Comparison of ENCODE assay signal across 8 cellular contexts in the genomic region with DNA sequence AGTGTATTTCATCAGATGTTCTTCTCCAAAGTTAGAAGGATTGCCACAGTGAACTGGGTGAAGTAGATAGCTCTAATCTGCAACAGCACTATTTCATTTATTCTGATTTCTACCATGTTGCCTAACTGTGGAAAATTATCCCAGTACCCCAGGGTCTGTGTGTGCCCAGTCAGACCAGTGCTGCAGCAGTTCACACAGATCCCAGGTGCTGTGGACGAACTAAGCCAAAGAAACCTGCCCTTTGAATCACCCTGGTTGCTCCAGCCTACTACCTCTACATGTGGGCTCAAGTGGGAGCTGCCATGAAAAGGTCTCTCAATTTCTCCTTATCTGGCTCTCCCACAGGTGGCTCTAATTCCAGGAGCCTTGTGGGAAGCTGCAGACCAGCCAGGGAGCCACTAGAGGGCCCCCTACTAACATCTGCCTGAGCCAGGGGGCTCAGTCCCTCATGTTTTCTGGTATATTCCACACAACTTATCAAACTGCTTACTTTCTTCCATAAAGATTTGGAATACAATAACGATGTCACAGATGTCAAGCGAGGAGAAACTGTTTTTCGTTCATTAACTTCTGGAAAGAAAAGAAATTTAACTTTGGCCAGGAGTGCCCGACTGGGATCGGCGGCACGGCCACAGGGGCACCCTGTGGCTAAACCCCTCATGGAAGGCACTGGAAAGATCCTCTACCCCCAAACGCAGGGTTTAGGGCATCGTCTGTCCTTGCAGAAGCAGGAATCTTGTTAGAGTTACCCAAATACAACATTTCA. TPM values are rescaled to one million over a fixed set of nuclear protein-coding genes. Genes with fewer than 3 reads are reported as not detected.
DNase-seq lines count a peak whose midpoint lies in the region; ATAC-seq, FAIRE-seq and TF ChIP-seq lines count a peak whose summit lies in the region.

No MANE protein-coding gene starts in this region.

- H3K27ac Mint-ChIP-seq in CD14-positive monocyte, result peak overlapping the region in 4 of 7 donors; percentile 24 to 85 (median 68)
- H3K27ac Mint-ChIP-seq in WTC11, result no peak overlapping the region
- no peak overlapping the region for H3K27ac Mint-ChIP-seq in endodermal cell
- H3K27ac Mint-ChIP-seq in naive thymus-derived CD4-positive, alpha-beta T cell, result peak overlapping the region in 5 of 9 donors; percentile 19 to 64 (median 32)

- H3K27me3 Mint-ChIP-seq in CD14-positive monocyte (ENCODE audit: low read depth in 3 of 3) (peaks cover 0 to 6% (median 4%) of the 10 kb centered on the region in 3 donors), WTC11 (ENCODE audit: low read depth) (no peaks in the 10 kb centered on the region; the same call in 1 of the 2 replicates), endodermal cell (ENCODE audit: insufficient read depth) (peaks cover 4% of the 10 kb centered on the region)
- H3K27me3 Mint-ChIP-seq in naive thymus-derived CD4-positive, alpha-beta T cell, result peaks cover 0 to 15% (median 0%) of the 10 kb centered on the region in 5 donors

- POLR2A ChIA-PET in WTC11 (lab: Charles Lee), result no interaction called here
- POLR2A ChIA-PET in naive thymus-derived CD4-positive, alpha-beta T cell (lab: Charles Lee), result interaction anchor here (1.3 kb wide), 1 partner anchor 54 kb away, joined by 4 read pairs; no protein-coding TSS in a partner anchor

- peak; percentile 95 for FAIRE-seq in GM19239 (lab: Jason Lieb, UNC)

- no peak overlapping the region for H3K9ac ChIP-seq in endodermal cell (ENCODE audit: extremely low read depth, low read length, poor library complexity, severe bottlenecking)

- H3K27me3 ChIP-seq in endodermal cell (ENCODE audit: control insufficient read depth, insufficient read depth, low read length, poor library complexity, severe bottlenecking), result peaks cover 6% of the 10 kb centered on the region
- H3K27me3 ChIP-seq in naive thymus-derived CD4-positive, alpha-beta T cell (ENCODE audit: control insufficient read depth in 2 of 2, insufficient read depth in 2 of 2, low read length in 2 of 2), result no peaks in the 10 kb centered on the region

- intact Hi-C loops in CD14-positive monocyte (cut with micrococcal nuclease), result no loop called here
- intact Hi-C loops in naive thymus-derived CD4-positive, alpha-beta T cell (cut with micrococcal nuclease), result loop anchor here (1.0 to 5.0 kb wide), 8 partner anchors 27 to 1060 kb away; no protein-coding TSS in a partner anchor

- H3K9me3 ChIP-seq in endodermal cell (ENCODE audit: control insufficient read depth, low read length), result no peaks in the 10 kb centered on the region
- no peaks in the 10 kb centered on the region for H3K9me3 ChIP-seq in naive thymus-derived CD4-positive, alpha-beta T cell (ENCODE audit: control insufficient read depth in 2 of 3, low read length in 3 of 3)

- peak overlapping the region in 1 of 2 donors; percentile 72 for H3K4me3 Mint-ChIP-seq in CD14-positive monocyte
- H3K4me3 Mint-ChIP-seq in WTC11, result no peak overlapping the region
- H3K4me3 Mint-ChIP-seq in endodermal cell, result no peak overlapping the region
- H3K4me3 Mint-ChIP-seq in naive thymus-derived CD4-positive, alpha-beta T cell, result no peak overlapping the region

- no peak overlapping the region for H3K27ac ChIP-seq in endodermal cell (ENCODE audit: low read depth, low read length)
- no peak overlapping the region for H3K27ac ChIP-seq in naive thymus-derived CD4-positive, alpha-beta T cell (ENCODE audit: low read depth, low read length)

- no peaks in the 10 kb centered on the region for H3K4me1 ChIP-seq in endodermal cell (ENCODE audit: control insufficient read depth, insufficient read depth, low read length)
- peaks cover 0 to 4% of the 10 kb centered on the region in 2 donors for H3K4me1 ChIP-seq in naive thymus-derived CD4-positive, alpha-beta T cell (ENCODE audit: control insufficient read depth in 2 of 2, insufficient read depth in 2 of 2, low read length in 2 of 2)

- CTCF ChIA-PET in WTC11 (lab: Charles Lee), result interaction anchor here (0.6 to 1.9 kb wide), 8 partner anchors 10 to 610 kb away, joined by 3 to 28 read pairs (median 4); no protein-coding TSS in a partner anchor
- CTCF ChIA-PET in naive thymus-derived CD4-positive, alpha-beta T cell (lab: Charles Lee), result interaction anchor here (0.8 to 2.3 kb wide), 8 partner anchors 10 to 167 kb away, joined by 3 to 12 read pairs (median 4); a partner anchor contains a TSS

- DNase-seq in CD14-positive monocyte (ENCODE audit: low spot score) (no peak), GM19239 (ENCODE audit: insufficient read length, low spot score) (peak; percentile 22), NCI-H1694 treated with DMSO at 0.1 percent for 48 hours (lab: John Stamatoyannopoulos, UW) (peak; percentile 91), WTC11 (ENCODE audit: low spot score) (peak; percentile 71), endodermal cell (peak; percentile 90), mucosa of gallbladder (ENCODE audit: low spot score) (no peak)
- DNase-seq in naive thymus-derived CD4-positive, alpha-beta T cell, result peak in 7 of 9 donors; percentile 30 to 68 (median 57)

- no peaks in the 10 kb centered on the region for H3K36me3 ChIP-seq in endodermal cell (ENCODE audit: control insufficient read depth, insufficient read depth, low read length)
- H3K36me3 ChIP-seq in naive thymus-derived CD4-positive, alpha-beta T cell (ENCODE audit: control insufficient read depth in 2 of 3, insufficient read depth in 3 of 3, low read length in 3 of 3), result no peaks in the 10 kb centered on the region

- H3K9me3 Mint-ChIP-seq in CD14-positive monocyte (peaks cover 0 to 2% (median 0%) of the 10 kb centered on the region in 7 donors), WTC11 (no peaks in the 10 kb centered on the region), endodermal cell (no peaks in the 10 kb centered on the region)
- H3K9me3 Mint-ChIP-seq in naive thymus-derived CD4-positive, alpha-beta T cell, result no peaks in the 10 kb centered on the region

- H3K36me3 Mint-ChIP-seq in CD14-positive monocyte (no peaks in the 10 kb centered on the region), WTC11 (no peaks in the 10 kb centered on the region), endodermal cell (ENCODE audit: low read depth) (no peaks in the 10 kb centered on the region)
- no peaks in the 10 kb centered on the region for H3K36me3 Mint-ChIP-seq in naive thymus-derived CD4-positive, alpha-beta T cell

- peaks cover 19% of the 10 kb centered on the region for H3K4me1 Mint-ChIP-seq in CD14-positive monocyte
- H3K4me1 Mint-ChIP-seq in WTC11, result peaks cover 8% of the 10 kb centered on the region
- peaks cover 12% of the 10 kb centered on the region for H3K4me1 Mint-ChIP-seq in endodermal cell
- H3K4me1 Mint-ChIP-seq in naive thymus-derived CD4-positive, alpha-beta T cell, result peaks cover 0 to 50% (median 18%) of the 10 kb centered on the region in 7 donors

- TF ChIP-seq CTCF in CD14-positive monocyte (IDR thresholded peaks at IDR 0.05) (peak; percentile 72), WTC11 (IDR thresholded peaks at IDR 0.05) (peak; percentile 66), endodermal cell (conservative IDR thresholded peaks at IDR 0.05) (peak; percentile 99)

- WGBS in endodermal cell (ENCODE audit: insufficient coverage in 1 of 2, insufficient read length in 1 of 2), 2 experiments, result 0 to 50% methylated on average over 1 to 10 of the region's 10 CpGs

- H3K4me3 ChIP-seq in endodermal cell (ENCODE audit: low read length), result no peak overlapping the region
- no peak overlapping the region for H3K4me3 ChIP-seq in naive thymus-derived CD4-positive, alpha-beta T cell (ENCODE audit: low read length)

- ATAC-seq in WTC11 (peak; percentile 95), HG02840 (IDR thresholded peaks at IDR 0.05; ENCODE audit: low FRiP score, unreplicated experiment) (no peak)
- ATAC-seq in naive thymus-derived CD4-positive, alpha-beta T cell, result peak; percentile 76

TF ChIP-seq in WTC11, 78 proteins besides CTCF, POLR2A, EP300 and RAD21:
- TF ChIP-seq ZNF671 (CRISPR knock-in tag; IDR thresholded peaks at IDR 0.05) (no peak), GABPB1 (CRISPR knock-in tag; IDR thresholded peaks at IDR 0.05) (0 out of 2 replicates have a peak, but pooled peaks have one; percentile 10)
TF ChIP-seq in WTC11: peak in this region for 1.

RNA-seq across cellular contexts. Expression of a gene that starts 31.6 kb away (rescaled TPM):
- polyA plus RNA-seq in CD14-positive monocyte, result 100 to 1,000 TPM; 454 to 609 TPM
- 0.16 to 0.21 TPM in 2 of 3 replicates, not detected in the other for total RNA-seq in WTC11 (2021)
- not detected for total RNA-seq in endodermal cell
- not detected for polyA plus RNA-seq in endodermal cell (2013, experiment 1 of 2)
- polyA plus RNA-seq in endodermal cell (2013, experiment 2 of 2), result not detected
- total RNA-seq in naive thymus-derived CD4-positive, alpha-beta T cell, result 10 to 100 TPM in 2 of 5 experiments, 1 to 10 TPM in 3; 1.5 to 19.6 (median 4.5) TPM
- polyA plus RNA-seq in naive thymus-derived CD4-positive, alpha-beta T cell, result 1 to 10 TPM; 5.4 to 9.7 TPM
- total RNA-seq in mucosa of gallbladder, result 7.0 TPM

Comparison
In these comparisons a context has a peak if more than half of its experiments do, and no peak if none do; other contexts are left out.
1. DNase-seq: peak in GM19239 (single experiment), NCI-H1694 treated with DMSO at 0.1 percent for 48 hours (single experiment), WTC11 (single experiment), endodermal cell (single experiment) and naive thymus-derived CD4-positive, alpha-beta T cell (7 of 9); none in CD14-positive monocyte (single experiment) and mucosa of gallbladder (single experiment).
2. H3K27ac Mint-ChIP-seq: peak in CD14-positive monocyte (4 of 7) and naive thymus-derived CD4-positive, alpha-beta T cell (5 of 9); none in WTC11 (single experiment) and endodermal cell (single experiment).
3. intact Hi-C loops: an anchor here in naive thymus-derived CD4-positive, alpha-beta T cell (1.0 to 5.0 kb wide); none called in CD14-positive monocyte.
4. Peak in every context shown above with its lines, with median percentiles within 50 percentile points of each other: CTCF ChIP-seq.